In the genomic region with DNA sequence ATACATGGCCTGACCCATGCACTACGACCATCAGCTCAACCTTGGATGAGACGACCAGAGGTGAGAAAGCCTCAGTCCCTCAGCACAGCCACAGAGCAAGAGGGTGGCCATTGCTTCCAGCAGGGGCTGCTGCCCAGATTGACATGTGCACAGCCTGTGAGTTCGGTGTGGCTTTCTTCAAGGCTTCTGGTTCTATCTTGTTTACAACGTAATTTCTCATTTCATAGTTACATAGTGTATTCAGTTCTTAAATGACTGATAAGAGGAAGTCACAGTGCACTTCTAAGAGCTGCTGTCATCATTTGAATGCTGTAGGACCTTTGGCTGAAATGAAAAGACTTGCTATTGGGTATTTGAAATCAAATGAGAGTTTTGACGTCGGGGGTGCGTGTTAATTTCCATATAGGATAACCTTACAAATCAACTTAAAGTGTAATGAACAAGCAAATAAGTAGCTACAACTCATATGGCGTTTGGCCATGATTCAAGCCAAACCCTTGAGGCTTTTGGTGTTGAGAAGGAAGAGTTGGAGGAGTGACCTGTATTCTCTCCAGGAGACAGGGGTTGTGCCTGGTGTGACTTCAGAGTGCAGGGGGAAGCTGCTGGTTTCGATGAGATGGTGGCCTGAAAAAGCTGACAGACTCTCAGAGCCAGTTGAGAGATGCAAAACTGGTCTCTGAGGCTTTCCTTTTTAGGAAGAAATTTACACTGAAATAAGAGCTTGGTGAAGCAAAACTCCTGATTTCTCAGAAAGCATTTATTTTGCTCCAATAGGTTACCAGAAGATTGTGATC, we compare ENCODE assay signal across 11 cellular contexts. TPM values are rescaled to one million over a fixed set of nuclear protein-coding genes. Genes with fewer than 3 reads are reported as not detected.
DNase-seq lines count a peak whose midpoint lies in the region; ATAC-seq, FAIRE-seq and TF ChIP-seq lines count a peak whose summit lies in the region.
"Had no signal": no experiment of that assay in that cellular context is flagged by ENCODE, and none has a peak within 500 bp of the region (broad histone marks: within the 10 kb centered on the region; RNA-seq: fewer than 3 reads in every experiment).

No MANE protein-coding gene starts in this region.

- no peaks in the 10 kb centered on the region for H3K9me3 ChIP-seq in T-helper 17 cell (ENCODE audit: control insufficient read depth, low read length, poor library complexity, severe bottlenecking)
- H3K9me3 ChIP-seq: left lung had no signal

- FAIRE-seq in GM12891 (lab: Jason Lieb, UNC), result peak; percentile 76

- no peaks in the 10 kb centered on the region for H3K27me3 Mint-ChIP-seq in T-helper 17 cell
- H3K27me3 Mint-ChIP-seq: activated naive CD8-positive, alpha-beta T cell had no signal

- ATAC-seq in GM19372 (IDR thresholded peaks at IDR 0.05; ENCODE audit: low read depth, unreplicated experiment) (peak; percentile 77), HG02938 (IDR thresholded peaks at IDR 0.05; ENCODE audit: unreplicated experiment) (peak; percentile 95), T-helper 17 cell (no peak)
- ATAC-seq: left lung had no signal

- peaks cover 21% of the 10 kb centered on the region for H3K4me1 Mint-ChIP-seq in T-helper 17 cell

- peak overlapping the region; percentile 22 for H3K4me3 Mint-ChIP-seq in T-helper 17 cell
- H3K4me3 Mint-ChIP-seq: activated naive CD8-positive, alpha-beta T cell had no signal

- peak overlapping the region; percentile 79 for H3K27ac Mint-ChIP-seq in T-helper 17 cell
- H3K27ac Mint-ChIP-seq: activated naive CD8-positive, alpha-beta T cell had no signal

- DNase-seq in GM12891 (ENCODE audit: insufficient read length, low spot score) (no peak), T-helper 17 cell (no peak), NCI-H1694 treated with DMSO at 0.1 percent for 48 hours (lab: John Stamatoyannopoulos, UW) (no peak), NCI-H187 (lab: John Stamatoyannopoulos, UW) (no peak), foreskin melanocyte (no peak)
- DNase-seq in stimulated activated CD4-positive, alpha-beta T cell treated with anti-CD3 and anti-CD28 coated beads, Interleukin-2, amount 100 ng/mL, for 48 hours, result no peak
- DNase-seq: left lung, SW 1271 had no signal

- no peaks in the 10 kb centered on the region for H3K36me3 Mint-ChIP-seq in T-helper 17 cell (ENCODE audit: low read depth)

- peak; percentile 68; the same call in 1 of the 2 replicates for TF ChIP-seq POLR2A in GM12891 (IDR thresholded peaks at IDR 0.05; ENCODE audit: low read depth, low read length)

TF ChIP-seq in GM12891, 5 proteins besides CTCF, POLR2A, EP300 and RAD21:
- TF ChIP-seq PAX5 (IDR thresholded peaks at IDR 0.05; ENCODE audit: insufficient read depth, low read length, severe bottlenecking), result no peak
- TF ChIP-seq SPI1 (IDR thresholded peaks at IDR 0.05; ENCODE audit: low read depth, low read length), result peak; percentile 56
- no peak for TF ChIP-seq TAF1 (IDR thresholded peaks at IDR 0.05; ENCODE audit: low read depth, low read length)
- TF ChIP-seq POLR2AphosphoS5 (IDR thresholded peaks at IDR 0.05; ENCODE audit: low read depth, low read length), result no peak; the same call in 1 of the 2 replicates
- TF ChIP-seq POU2F2 (IDR thresholded peaks at IDR 0.05; ENCODE audit: low read depth, low read length), result peak; percentile 63; the same call in 1 of the 2 replicates

RNA-seq across cellular contexts. Expression of a gene that starts 51.0 kb away (rescaled TPM):
- 3.3 TPM for polyA plus RNA-seq in GM12891 (2012; ENCODE audit: low read depth, missing spikeins)
- 10 to 100 TPM; 17.5 to 17.6 TPM for total RNA-seq in T-helper 17 cell

RNA-seq across cellular contexts. Expression of a gene that starts 52.7 kb away (rescaled TPM):
- polyA plus RNA-seq in GM12891 (2012; ENCODE audit: low read depth, missing spikeins), result 23.2 TPM
- total RNA-seq in T-helper 17 cell, result 10 to 100 TPM; 20.8 to 25.1 TPM
